2 cellular contexts compared by ENCODE assay signal in the genomic region with DNA sequence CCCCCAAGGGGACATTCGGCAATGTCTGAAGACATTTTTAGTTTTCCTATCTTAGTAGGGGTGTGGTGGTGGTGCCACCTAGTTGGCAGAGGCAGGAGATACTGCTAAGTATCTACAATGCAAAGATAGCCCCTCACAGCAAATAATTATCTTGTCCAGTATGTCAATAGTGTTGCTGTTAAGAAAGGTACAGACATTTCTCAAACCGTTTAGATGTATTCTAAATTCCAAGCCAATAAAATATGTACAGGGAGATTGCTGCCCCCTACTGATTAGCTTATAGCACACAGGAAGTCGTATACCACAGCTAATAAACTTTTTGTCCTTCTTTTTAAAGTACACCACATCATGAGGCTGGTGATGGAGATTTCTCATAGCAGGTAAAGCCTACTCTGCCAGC.
TF ChIP-seq lines count a peak whose summit lies in the region.

No MANE protein-coding gene starts in this region.

TF ChIP-seq in GM12891, 5 proteins besides CTCF, POLR2A, EP300 and RAD21 (continued from another document):
- TF ChIP-seq POLR2AphosphoS5 (IDR thresholded peaks at IDR 0.05; ENCODE audit: low read depth, low read length): no peak
- no peak for TF ChIP-seq SPI1 (IDR thresholded peaks at IDR 0.05; ENCODE audit: low read depth, low read length)
- TF ChIP-seq POU2F2 (IDR thresholded peaks at IDR 0.05; ENCODE audit: low read depth, low read length): no peak

TF ChIP-seq in GM23338, 12 proteins besides CTCF, POLR2A, EP300 and RAD21 (continued from another document):
- TF ChIP-seq, protein P1, sequence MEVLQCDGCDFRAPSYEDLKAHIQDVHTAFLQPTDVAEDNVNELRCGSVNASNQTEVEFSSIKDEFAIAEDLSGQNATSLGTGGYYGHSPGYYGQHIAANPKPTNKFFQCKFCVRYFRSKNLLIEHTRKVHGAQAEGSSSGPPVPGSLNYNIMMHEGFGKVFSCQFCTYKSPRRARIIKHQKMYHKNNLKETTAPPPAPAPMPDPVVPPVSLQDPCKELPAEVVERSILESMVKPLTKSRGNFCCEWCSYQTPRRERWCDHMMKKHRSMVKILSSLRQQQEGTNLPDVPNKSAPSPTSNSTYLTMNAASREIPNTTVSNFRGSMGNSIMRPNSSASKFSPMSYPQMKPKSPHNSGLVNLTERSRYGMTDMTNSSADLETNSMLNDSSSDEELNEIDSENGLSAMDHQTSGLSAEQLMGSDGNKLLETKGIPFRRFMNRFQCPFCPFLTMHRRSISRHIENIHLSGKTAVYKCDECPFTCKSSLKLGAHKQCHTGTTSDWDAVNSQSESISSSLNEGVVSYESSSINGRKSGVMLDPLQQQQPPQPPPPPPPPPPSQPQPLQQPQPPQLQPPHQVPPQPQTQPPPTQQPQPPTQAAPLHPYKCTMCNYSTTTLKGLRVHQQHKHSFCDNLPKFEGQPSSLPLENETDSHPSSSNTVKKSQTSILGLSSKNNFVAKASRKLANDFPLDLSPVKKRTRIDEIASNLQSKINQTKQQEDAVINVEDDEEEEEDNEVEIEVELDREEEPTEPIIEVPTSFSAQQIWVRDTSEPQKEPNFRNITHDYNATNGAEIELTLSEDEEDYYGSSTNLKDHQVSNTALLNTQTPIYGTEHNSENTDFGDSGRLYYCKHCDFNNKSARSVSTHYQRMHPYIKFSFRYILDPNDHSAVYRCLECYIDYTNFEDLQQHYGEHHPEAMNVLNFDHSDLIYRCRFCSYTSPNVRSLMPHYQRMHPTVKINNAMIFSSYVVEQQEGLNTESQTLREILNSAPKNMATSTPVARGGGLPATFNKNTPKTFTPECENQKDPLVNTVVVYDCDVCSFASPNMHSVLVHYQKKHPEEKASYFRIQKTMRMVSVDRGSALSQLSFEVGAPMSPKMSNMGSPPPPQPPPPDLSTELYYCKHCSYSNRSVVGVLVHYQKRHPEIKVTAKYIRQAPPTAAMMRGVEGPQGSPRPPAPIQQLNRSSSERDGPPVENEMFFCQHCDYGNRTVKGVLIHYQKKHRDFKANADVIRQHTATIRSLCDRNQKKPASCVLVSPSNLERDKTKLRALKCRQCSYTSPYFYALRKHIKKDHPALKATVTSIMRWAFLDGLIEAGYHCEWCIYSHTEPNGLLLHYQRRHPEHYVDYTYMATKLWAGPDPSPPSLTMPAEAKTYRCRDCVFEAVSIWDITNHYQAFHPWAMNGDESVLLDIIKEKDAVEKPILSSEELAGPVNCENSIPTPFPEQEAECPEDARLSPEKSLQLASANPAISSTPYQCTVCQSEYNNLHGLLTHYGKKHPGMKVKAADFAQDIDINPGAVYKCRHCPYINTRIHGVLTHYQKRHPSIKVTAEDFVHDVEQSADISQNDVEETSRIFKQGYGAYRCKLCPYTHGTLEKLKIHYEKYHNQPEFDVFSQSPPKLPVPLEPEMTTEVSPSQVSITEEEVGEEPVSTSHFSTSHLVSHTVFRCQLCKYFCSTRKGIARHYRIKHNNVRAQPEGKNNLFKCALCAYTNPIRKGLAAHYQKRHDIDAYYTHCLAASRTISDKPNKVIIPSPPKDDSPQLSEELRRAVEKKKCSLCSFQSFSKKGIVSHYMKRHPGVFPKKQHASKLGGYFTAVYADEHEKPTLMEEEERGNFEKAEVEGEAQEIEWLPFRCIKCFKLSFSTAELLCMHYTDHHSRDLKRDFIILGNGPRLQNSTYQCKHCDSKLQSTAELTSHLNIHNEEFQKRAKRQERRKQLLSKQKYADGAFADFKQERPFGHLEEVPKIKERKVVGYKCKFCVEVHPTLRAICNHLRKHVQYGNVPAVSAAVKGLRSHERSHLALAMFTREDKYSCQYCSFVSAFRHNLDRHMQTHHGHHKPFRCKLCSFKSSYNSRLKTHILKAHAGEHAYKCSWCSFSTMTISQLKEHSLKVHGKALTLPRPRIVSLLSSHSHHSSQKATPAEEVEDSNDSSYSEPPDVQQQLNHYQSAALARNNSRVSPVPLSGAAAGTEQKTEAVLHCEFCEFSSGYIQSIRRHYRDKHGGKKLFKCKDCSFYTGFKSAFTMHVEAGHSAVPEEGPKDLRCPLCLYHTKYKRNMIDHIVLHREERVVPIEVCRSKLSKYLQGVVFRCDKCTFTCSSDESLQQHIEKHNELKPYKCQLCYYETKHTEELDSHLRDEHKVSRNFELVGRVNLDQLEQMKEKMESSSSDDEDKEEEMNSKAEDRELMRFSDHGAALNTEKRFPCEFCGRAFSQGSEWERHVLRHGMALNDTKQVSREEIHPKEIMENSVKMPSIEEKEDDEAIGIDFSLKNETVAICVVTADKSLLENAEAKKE (CRISPR knock-in tag; IDR thresholded peaks at IDR 0.05): no peak
- TF ChIP-seq JUNB (IDR thresholded peaks at IDR 0.05; ENCODE audit: unreplicated experiment) (no peak), STAT1 (IDR thresholded peaks at IDR 0.05; ENCODE audit: unreplicated experiment) (no peak), POLR2AphosphoS5 (IDR thresholded peaks at IDR 0.05; ENCODE audit: low read depth) (no peak), ZNF114 (CRISPR knock-in tag; IDR thresholded peaks at IDR 0.05) (no peak), EZH2 (IDR thresholded peaks at IDR 0.05; ENCODE audit: low read depth, unreplicated experiment) (no peak), ZNF331 (CRISPR knock-in tag; IDR thresholded peaks at IDR 0.05; ENCODE audit: low read depth) (no peak), NANOG (IDR thresholded peaks at IDR 0.05; ENCODE audit: borderline replicate concordance) (no peak)
- TF ChIP-seq, protein P2, sequence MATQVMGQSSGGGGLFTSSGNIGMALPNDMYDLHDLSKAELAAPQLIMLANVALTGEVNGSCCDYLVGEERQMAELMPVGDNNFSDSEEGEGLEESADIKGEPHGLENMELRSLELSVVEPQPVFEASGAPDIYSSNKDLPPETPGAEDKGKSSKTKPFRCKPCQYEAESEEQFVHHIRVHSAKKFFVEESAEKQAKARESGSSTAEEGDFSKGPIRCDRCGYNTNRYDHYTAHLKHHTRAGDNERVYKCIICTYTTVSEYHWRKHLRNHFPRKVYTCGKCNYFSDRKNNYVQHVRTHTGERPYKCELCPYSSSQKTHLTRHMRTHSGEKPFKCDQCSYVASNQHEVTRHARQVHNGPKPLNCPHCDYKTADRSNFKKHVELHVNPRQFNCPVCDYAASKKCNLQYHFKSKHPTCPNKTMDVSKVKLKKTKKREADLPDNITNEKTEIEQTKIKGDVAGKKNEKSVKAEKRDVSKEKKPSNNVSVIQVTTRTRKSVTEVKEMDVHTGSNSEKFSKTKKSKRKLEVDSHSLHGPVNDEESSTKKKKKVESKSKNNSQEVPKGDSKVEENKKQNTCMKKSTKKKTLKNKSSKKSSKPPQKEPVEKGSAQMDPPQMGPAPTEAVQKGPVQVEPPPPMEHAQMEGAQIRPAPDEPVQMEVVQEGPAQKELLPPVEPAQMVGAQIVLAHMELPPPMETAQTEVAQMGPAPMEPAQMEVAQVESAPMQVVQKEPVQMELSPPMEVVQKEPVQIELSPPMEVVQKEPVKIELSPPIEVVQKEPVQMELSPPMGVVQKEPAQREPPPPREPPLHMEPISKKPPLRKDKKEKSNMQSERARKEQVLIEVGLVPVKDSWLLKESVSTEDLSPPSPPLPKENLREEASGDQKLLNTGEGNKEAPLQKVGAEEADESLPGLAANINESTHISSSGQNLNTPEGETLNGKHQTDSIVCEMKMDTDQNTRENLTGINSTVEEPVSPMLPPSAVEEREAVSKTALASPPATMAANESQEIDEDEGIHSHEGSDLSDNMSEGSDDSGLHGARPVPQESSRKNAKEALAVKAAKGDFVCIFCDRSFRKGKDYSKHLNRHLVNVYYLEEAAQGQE (IDR thresholded peaks at IDR 0.05; ENCODE audit: unreplicated experiment): no peak
- TF ChIP-seq, protein P3, sequence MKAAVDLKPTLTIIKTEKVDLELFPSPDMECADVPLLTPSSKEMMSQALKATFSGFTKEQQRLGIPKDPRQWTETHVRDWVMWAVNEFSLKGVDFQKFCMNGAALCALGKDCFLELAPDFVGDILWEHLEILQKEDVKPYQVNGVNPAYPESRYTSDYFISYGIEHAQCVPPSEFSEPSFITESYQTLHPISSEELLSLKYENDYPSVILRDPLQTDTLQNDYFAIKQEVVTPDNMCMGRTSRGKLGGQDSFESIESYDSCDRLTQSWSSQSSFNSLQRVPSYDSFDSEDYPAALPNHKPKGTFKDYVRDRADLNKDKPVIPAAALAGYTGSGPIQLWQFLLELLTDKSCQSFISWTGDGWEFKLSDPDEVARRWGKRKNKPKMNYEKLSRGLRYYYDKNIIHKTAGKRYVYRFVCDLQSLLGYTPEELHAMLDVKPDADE (IDR thresholded peaks at IDR 0.05): no peak
